In genomic region chr20:32208499-32209154, GRCh38 we compare ENCODE assay signal across 8 cellular contexts. TPM values are rescaled to one million over a fixed set of nuclear protein-coding genes. Genes with fewer than 3 reads are reported as not detected.
DNase-seq lines count a peak whose midpoint lies in the region; FAIRE-seq and TF ChIP-seq lines count a peak whose summit lies in the region.

No MANE protein-coding gene starts in this region.

- H3K4me3 ChIP-seq in GM12865 (ENCODE audit: low read depth, low read length) (peak overlapping the region; percentile 98), Peyer's patch (peak overlapping the region; percentile 91 to 99 (median 94)), esophagus (ENCODE audit: low read depth in 1 of 2, low read length in 2 of 2) (peak overlapping the region; percentile 91 to 100), prostate gland (peak overlapping the region; percentile 96 to 99)

- H3K4me1 ChIP-seq in Peyer's patch, result peaks cover 5 to 59% (median 13%) of the 10 kb centered on the region in 4 donors
- peaks cover 6 to 9% of the 10 kb centered on the region in 2 donors for H3K4me1 ChIP-seq in esophagus (ENCODE audit: control insufficient read depth in 2 of 2, insufficient read depth in 2 of 2, low read length in 1 of 2)
- peaks cover 22% of the 10 kb centered on the region for H3K4me1 ChIP-seq in prostate gland (replicated peaks)

- H3K9me3 ChIP-seq in Peyer's patch, result no peaks in the 10 kb centered on the region
- H3K9me3 ChIP-seq in esophagus (ENCODE audit: control insufficient read depth in 2 of 2, insufficient read depth in 1 of 2, low read depth in 1 of 2, low read length in 1 of 2), result no peaks in the 10 kb centered on the region
- no peaks in the 10 kb centered on the region for H3K9me3 ChIP-seq in prostate gland

- DNase-seq in GM12865 (ENCODE audit: low read depth) (no peak), Peyer's patch (no peak), prostate gland (ENCODE audit: low spot score) (no peak), GM19239 (ENCODE audit: insufficient read length, low spot score) (no peak), SKM-1 treated with dmso at 0.1 percent for 144 hours (lab: John Stamatoyannopoulos, UW; ENCODE audit: unreplicated experiment) (no peak), SIG-M5 (lab: John Stamatoyannopoulos, UW) (no peak)
- no peak for DNase-seq in effector CD8-positive, alpha-beta T cell (lab: John Stamatoyannopoulos, UW)

- no peak for TF ChIP-seq POLR2A in Peyer's patch (IDR thresholded peaks at IDR 0.05)
- TF ChIP-seq POLR2A in prostate gland (IDR thresholded peaks at IDR 0.05), result no peak

- no peak for FAIRE-seq in GM19239 (lab: Jason Lieb, UNC)

- H3K36me3 ChIP-seq in Peyer's patch, result peaks cover 0 to 29% (median 0%) of the 10 kb centered on the region in 3 donors
- H3K36me3 ChIP-seq in esophagus (ENCODE audit: control insufficient read depth in 2 of 2, insufficient read depth in 2 of 2, low read length in 1 of 2), result peaks cover 0 to 4% of the 10 kb centered on the region in 2 donors
- no peaks in the 10 kb centered on the region for H3K36me3 ChIP-seq in prostate gland

- H3K27ac ChIP-seq in Peyer's patch, result peak overlapping the region; percentile 86 to 97 (median 92)
- H3K27ac ChIP-seq in esophagus (ENCODE audit: low read depth in 2 of 2, low read length in 1 of 2), result peak overlapping the region in 1 of 2 donors; percentile 53
- peak overlapping the region; percentile 94 to 97 for H3K27ac ChIP-seq in prostate gland

- TF ChIP-seq CTCF in GM12865 (IDR thresholded peaks at IDR 0.05; ENCODE audit: insufficient read depth, low read depth, low read length, missing control alignments) (no peak), Peyer's patch (IDR thresholded peaks at IDR 0.05) (no peak), prostate gland (IDR thresholded peaks at IDR 0.05) (no peak)

- WGBS in esophagus, 2 donors, result 61 to 62% methylated on average over 12 to 13 of the region's 13 CpGs
- 60% methylated on average over 13 of the region's 13 CpGs for WGBS in prostate gland

- H3K27me3 ChIP-seq in Peyer's patch (no peaks in the 10 kb centered on the region), esophagus (ENCODE audit: control insufficient read depth in 1 of 2, insufficient read depth in 2 of 2, low read length in 2 of 2) (no peaks in the 10 kb centered on the region), prostate gland (replicated peaks; ENCODE audit: insufficient read depth) (no peaks in the 10 kb centered on the region)

- intact Hi-C loops in prostate gland (cut with DNase I), result loop anchor here (10.0 kb wide), 2 partner anchors 104 to 276 kb away; partner anchors contain the start of gene TM9SF4

RNA-seq across cellular contexts. Expression of gene POFUT1, which starts 0.9 kb away (rescaled TPM):
- total RNA-seq in Peyer's patch, result 100 to 1,000 TPM in 1 of 4 donors, 10 to 100 TPM in 3; 42.9 to 118 (median 55.7) TPM
- polyA plus RNA-seq in esophagus, result 1 to 10 TPM; 5.2 to 7.8 TPM
- 10 to 100 TPM; 33.2 to 44.3 TPM for total RNA-seq in prostate gland

RNA-seq across cellular contexts. Expression of gene PLAGL2, which starts 1.1 kb away (rescaled TPM):
- total RNA-seq in Peyer's patch (10 to 100 TPM in 3 of 4 donors, 1 to 10 TPM in 1; 5.8 to 55.9 (median 25.8) TPM), prostate gland (10 to 100 TPM; 11.2 to 17.4 TPM)
- 1 to 10 TPM; 4.1 to 6.4 TPM for polyA plus RNA-seq in esophagus
